Comparison of ENCODE assay signal across 8 cellular contexts in the genomic region with DNA sequence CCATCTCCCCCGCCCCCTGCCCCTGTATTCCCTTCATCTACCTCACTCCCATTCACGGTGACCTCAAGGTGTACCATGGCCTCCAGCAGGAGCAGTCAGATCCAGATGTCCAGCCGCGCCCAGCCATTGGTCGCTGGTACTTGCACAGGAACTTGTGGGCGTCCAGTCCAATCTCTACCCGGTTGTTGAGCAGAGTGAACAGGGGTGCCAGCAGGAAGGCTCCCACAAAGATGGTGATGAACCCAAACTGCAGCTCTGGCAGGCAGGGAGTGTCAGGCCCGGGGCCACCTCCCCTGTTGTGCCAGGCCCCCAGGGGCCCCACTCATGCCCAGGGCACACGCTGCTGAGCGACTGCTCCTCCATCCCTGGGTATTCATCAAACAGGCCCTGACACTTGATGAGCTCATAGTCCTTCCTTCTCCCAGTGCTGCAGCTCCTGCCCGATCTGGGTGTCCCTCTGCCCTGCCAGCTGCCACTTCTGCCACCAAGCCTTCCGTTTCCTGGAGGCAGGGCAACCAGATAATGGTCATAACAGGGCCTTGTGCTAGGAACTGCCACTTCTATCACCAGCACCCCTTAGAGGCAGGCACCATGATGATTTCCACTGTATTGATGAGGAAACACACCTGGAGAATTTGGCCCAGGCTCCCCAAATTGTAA. TPM values are rescaled to one million over a fixed set of nuclear protein-coding genes. Genes with fewer than 3 reads are reported as not detected.
DNase-seq lines count a peak whose midpoint lies in the region; ATAC-seq and TF ChIP-seq lines count a peak whose summit lies in the region.

No MANE protein-coding gene starts in this region.

- intact Hi-C loops in ascending aorta (cut with DNase I) = no loop called here

- no peaks in the 10 kb centered on the region for H3K27me3 ChIP-seq in ascending aorta
- H3K27me3 ChIP-seq in mucosa of rectum (ENCODE audit: control insufficient read depth in 2 of 2, insufficient read depth in 2 of 2, low read length in 2 of 2) = no peaks in the 10 kb centered on the region
- no peaks in the 10 kb centered on the region for H3K27me3 ChIP-seq in thymus (ENCODE audit: control insufficient read depth, insufficient read depth)
- no peaks in the 10 kb centered on the region for H3K27me3 ChIP-seq in MG63

- H3K27ac ChIP-seq in ascending aorta (peak overlapping the region; percentile 10 to 45), mucosa of rectum (ENCODE audit: low read depth in 2 of 2, low read length in 2 of 2) (peak overlapping the region; percentile 88 to 94), thymus (ENCODE audit: low read depth) (peak overlapping the region; percentile 42)

- H3K36me3 ChIP-seq in ascending aorta = no peaks in the 10 kb centered on the region
- H3K36me3 ChIP-seq in mucosa of rectum (ENCODE audit: control insufficient read depth in 2 of 2, insufficient read depth in 2 of 2, low read length in 2 of 2) = no peaks in the 10 kb centered on the region
- H3K36me3 ChIP-seq in thymus (ENCODE audit: control insufficient read depth, insufficient read depth) = no peaks in the 10 kb centered on the region
- H3K36me3 ChIP-seq in MG63 = no peaks in the 10 kb centered on the region

- WGBS in thymus = 94% methylated on average over 12 of the region's 12 CpGs

- H3K4me1 ChIP-seq in ascending aorta = no peaks in the 10 kb centered on the region
- peaks cover 21 to 27% of the 10 kb centered on the region in 2 donors for H3K4me1 ChIP-seq in mucosa of rectum (ENCODE audit: control insufficient read depth in 2 of 2, insufficient read depth in 2 of 2, low read length in 2 of 2)
- H3K4me1 ChIP-seq in thymus (ENCODE audit: control insufficient read depth, insufficient read depth, low read length) = peaks cover 13% of the 10 kb centered on the region

- TF ChIP-seq CTCF in ascending aorta (IDR thresholded peaks at IDR 0.05) = no peak

- H3K9me3 ChIP-seq in ascending aorta = no peaks in the 10 kb centered on the region
- no peaks in the 10 kb centered on the region for H3K9me3 ChIP-seq in mucosa of rectum (ENCODE audit: control insufficient read depth in 2 of 2, low read length in 2 of 2)
- no peaks in the 10 kb centered on the region for H3K9me3 ChIP-seq in thymus (ENCODE audit: control insufficient read depth)
- H3K9me3 ChIP-seq in MG63 = no peaks in the 10 kb centered on the region

- peak overlapping the region in 1 of 2 donors; percentile 43 for H3K4me3 ChIP-seq in ascending aorta
- peak overlapping the region; percentile 61 to 70 for H3K4me3 ChIP-seq in mucosa of rectum (ENCODE audit: low read length in 2 of 2)
- H3K4me3 ChIP-seq in thymus (ENCODE audit: low read length) = no peak overlapping the region
- no peak overlapping the region for H3K4me3 ChIP-seq in MG63

- DNase-seq in SHP77 (lab: John Stamatoyannopoulos, UW) (peak; percentile 23 to 55), SHP77 treated with DMSO at 0.1 percent for 48 hours (lab: John Stamatoyannopoulos, UW) (no peak), ascending aorta (ENCODE audit: low spot score in 2 of 2) (no peak), MG63 (no peak)

- ATAC-seq in GM19452 (IDR thresholded peaks at IDR 0.05; ENCODE audit: unreplicated experiment) (no peak), GM21529 (IDR thresholded peaks at IDR 0.05; ENCODE audit: unreplicated experiment) (no peak)

- peak overlapping the region; percentile 52 to 70 for H3K9ac ChIP-seq in mucosa of rectum (ENCODE audit: low read depth in 1 of 2, low read length in 2 of 2)

RNA-seq across cellular contexts. Expression of gene ARHGEF19, which starts 5.7 kb away (rescaled TPM):
- 1.5 TPM for total RNA-seq in ascending aorta
- 9.6 TPM for polyA plus RNA-seq in thymus
- 20.4 and 36.3 TPM in 2 replicates for total RNA-seq in MG63 (2014; rRNA removed; shearing (Covaris generic); ENCODE audit: low replicate concordance)

RNA-seq across cellular contexts. Expression of gene CPLANE2, which starts 18.8 kb away (rescaled TPM):
- total RNA-seq in ascending aorta = not detected
- polyA plus RNA-seq in thymus = 4.0 TPM
- 2.7 and 5.1 TPM in 2 replicates for total RNA-seq in MG63 (2014; rRNA removed; shearing (Covaris generic); ENCODE audit: low replicate concordance)

Comparison
In these comparisons a context has a peak if more than half of its experiments do, and no peak if none do; other contexts are left out.
1. DNase-seq: peak in SHP77 (2 of 2); none in SHP77 treated with DMSO at 0.1 percent for 48 hours (single experiment), ascending aorta (0 of 2) and MG63 (single experiment).
2. H3K27ac ChIP-seq: peak in every context shown above with its lines; median percentile 91 in mucosa of rectum; 42 in thymus; 28 in ascending aorta.
3. H3K4me3 ChIP-seq: peak in mucosa of rectum (2 of 2); none in thymus (single experiment) and MG63 (single experiment).